In the genomic region with DNA sequence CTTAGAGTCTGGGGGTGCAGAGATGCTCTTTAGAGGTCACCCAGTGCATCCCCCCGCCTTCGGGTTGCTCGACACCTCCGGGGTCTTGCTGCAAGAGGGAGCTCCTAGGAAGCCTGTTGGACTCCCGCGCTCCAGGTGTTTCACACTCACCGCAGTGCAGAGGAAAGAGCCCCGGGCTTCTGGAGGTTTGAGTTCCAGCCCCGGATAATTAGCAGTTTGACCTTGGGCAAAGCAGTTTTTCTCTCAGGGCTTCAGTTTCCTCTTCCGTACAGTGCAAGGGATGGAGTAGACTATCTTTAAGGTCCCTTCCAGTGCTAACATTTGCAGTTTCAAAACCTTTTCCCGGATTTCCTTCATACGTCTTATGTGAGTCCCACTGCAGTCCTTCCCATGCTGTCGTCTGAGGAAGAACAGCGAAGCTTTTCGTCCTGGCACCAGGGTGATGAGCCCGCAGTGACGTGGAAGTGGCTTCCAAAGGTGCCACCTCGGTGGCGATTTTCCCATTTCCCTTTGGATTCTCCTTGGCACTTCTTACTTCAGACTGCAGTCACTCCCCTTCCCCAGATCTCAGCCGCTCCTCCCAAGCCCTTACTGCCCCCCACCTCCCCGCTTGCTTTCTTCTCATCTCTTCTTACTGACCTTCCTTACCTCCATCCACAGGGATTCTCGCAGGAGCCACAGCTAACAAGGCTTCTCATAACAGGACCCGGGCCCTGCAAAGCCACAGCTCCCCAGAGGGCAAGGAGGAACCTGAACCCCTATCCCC, we compare ENCODE assay signal across 1 cellular context.
TF ChIP-seq lines count a peak whose summit lies in the region.

No MANE protein-coding gene starts in this region.

TF ChIP-seq in H1, 55 proteins besides CTCF, POLR2A, EP300 and RAD21:
- TF ChIP-seq SIN3A (conservative IDR thresholded peaks at IDR 0.05 in 1 of 2, IDR thresholded peaks at IDR 0.05 in 1 of 2; ENCODE audit: low read depth in 1 of 2, low read length in 2 of 2), result no peak
- peak; percentile 12 for TF ChIP-seq KDM4A (IDR thresholded peaks at IDR 0.05; ENCODE audit: low read depth, low read length, severe bottlenecking)
